11 cellular contexts compared by ENCODE assay signal in the genomic region with DNA sequence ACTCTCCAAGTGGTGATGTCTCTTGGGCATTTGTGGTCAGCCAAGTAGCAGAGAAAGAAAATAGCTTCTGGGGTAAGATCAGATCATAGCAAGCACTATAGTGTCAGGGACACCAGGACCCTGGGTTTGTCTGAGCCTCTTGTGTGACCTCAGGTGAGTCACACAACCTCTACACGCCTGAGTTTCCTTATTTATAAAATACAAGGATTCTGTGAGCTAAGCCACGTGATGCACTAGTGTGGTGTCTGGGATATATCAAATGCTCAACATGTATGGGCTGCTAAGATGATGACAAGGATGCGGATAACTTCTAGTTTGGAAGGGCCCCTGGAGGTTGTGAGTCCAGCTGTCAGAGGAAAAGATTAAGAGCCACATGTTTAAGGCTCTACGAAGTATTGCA. TPM values are rescaled to one million over a fixed set of nuclear protein-coding genes. Genes with fewer than 3 reads are reported as not detected.
DNase-seq lines count a peak whose midpoint lies in the region; TF ChIP-seq lines count a peak whose summit lies in the region.
"Had no signal": no experiment of that assay in that cellular context is flagged by ENCODE, and none has a peak within 500 bp of the region (broad histone marks: within the 10 kb centered on the region; RNA-seq: fewer than 3 reads in every experiment).

No MANE protein-coding gene starts in this region.

- H3K27me3 Mint-ChIP-seq in activated T-cell treated with anti-CD3 and anti-CD28 coated beads, Interleukin-2, amount 50 U/mL, for 24 hours, result no peaks in the 10 kb centered on the region
- H3K27me3 Mint-ChIP-seq: activated CD4-positive, alpha-beta T cell treated with anti-CD3 and anti-CD28 coated beads for 36 hours; activated naive CD8-positive, alpha-beta T cell treated with anti-CD3 and anti-CD28 coated beads for 36 hours had no signal

- H3K36me3 ChIP-seq in esophagus muscularis mucosa (peaks cover 0 to 27% (median 1%) of the 10 kb centered on the region in 4 donors), muscle layer of duodenum (ENCODE audit: control insufficient read depth in 1 of 2, insufficient read depth in 2 of 2, low read length in 2 of 2) (peaks cover 4 to 10% of the 10 kb centered on the region in 2 donors)

- H3K27me3 ChIP-seq in esophagus muscularis mucosa (no peaks in the 10 kb centered on the region), muscle layer of duodenum (ENCODE audit: low read depth, low read length) (no peaks in the 10 kb centered on the region)

- TF ChIP-seq POLR2A in NB4 (IDR thresholded peaks at IDR 0.05; ENCODE audit: extremely low read depth, insufficient read length), result no peak
- no peak for TF ChIP-seq POLR2A in esophagus muscularis mucosa (IDR thresholded peaks at IDR 0.05; ENCODE audit: low read depth)

- H3K4me1 Mint-ChIP-seq in activated T-cell treated with anti-CD3 and anti-CD28 coated beads, Interleukin-2, amount 50 U/mL, for 24 hours (ENCODE audit: low read depth), result peaks cover 5% of the 10 kb centered on the region

- intact Hi-C loops in esophagus muscularis mucosa (cut with DNase I), result no loop called here

- no peak overlapping the region for H3K4me3 Mint-ChIP-seq in activated T-cell treated with anti-CD3 and anti-CD28 coated beads, Interleukin-2, amount 50 U/mL, for 24 hours
- H3K4me3 Mint-ChIP-seq: activated CD4-positive, alpha-beta T cell treated with anti-CD3 and anti-CD28 coated beads for 36 hours; activated naive CD8-positive, alpha-beta T cell treated with anti-CD3 and anti-CD28 coated beads for 36 hours had no signal

- WGBS in esophagus muscularis mucosa, result 24% methylated on average over 4 of the region's 4 CpGs

- H3K27ac Mint-ChIP-seq in activated T-cell treated with anti-CD3 and anti-CD28 coated beads, Interleukin-2, amount 50 U/mL, for 24 hours, result no peak overlapping the region
- H3K27ac Mint-ChIP-seq: activated CD4-positive, alpha-beta T cell treated with anti-CD3 and anti-CD28 coated beads for 36 hours; activated naive CD8-positive, alpha-beta T cell treated with anti-CD3 and anti-CD28 coated beads for 36 hours had no signal

- peaks cover 7% of the 10 kb centered on the region for H3K36me3 Mint-ChIP-seq in activated T-cell treated with anti-CD3 and anti-CD28 coated beads, Interleukin-2, amount 50 U/mL, for 24 hours (ENCODE audit: low read depth)
- H3K36me3 Mint-ChIP-seq: activated naive CD8-positive, alpha-beta T cell treated with anti-CD3 and anti-CD28 coated beads for 36 hours had no signal

- H3K27ac ChIP-seq in esophagus muscularis mucosa (replicated peaks in 1 of 4) (peak overlapping the region; percentile 59 to 84 (median 74)), muscle layer of duodenum (ENCODE audit: low read length) (peak overlapping the region; percentile 86)

- TF ChIP-seq CTCF in NB4 (IDR thresholded peaks at IDR 0.05; ENCODE audit: low read depth, low read length) (no peak), esophagus muscularis mucosa (IDR thresholded peaks at IDR 0.05) (no peak)

- H3K4me3 ChIP-seq in NB4 (ENCODE audit: low read depth, low read length), result no peak overlapping the region
- H3K4me3 ChIP-seq in esophagus muscularis mucosa, result no peak overlapping the region
- H3K4me3 ChIP-seq in muscle layer of duodenum (ENCODE audit: low read depth in 1 of 2, low read length in 2 of 2), result no peak overlapping the region

- H3K4me1 ChIP-seq in esophagus muscularis mucosa (peaks cover 25 to 30% (median 27%) of the 10 kb centered on the region in 4 donors), muscle layer of duodenum (ENCODE audit: control insufficient read depth in 1 of 2, insufficient read depth in 2 of 2, low read length in 2 of 2) (peaks cover 3 to 10% of the 10 kb centered on the region in 2 donors)

- no peak for TF ChIP-seq EP300 in esophagus muscularis mucosa (IDR thresholded peaks at IDR 0.05)

- no peaks in the 10 kb centered on the region for H3K9me3 Mint-ChIP-seq in activated T-cell treated with anti-CD3 and anti-CD28 coated beads, Interleukin-2, amount 50 U/mL, for 24 hours
- H3K9me3 Mint-ChIP-seq: activated naive CD8-positive, alpha-beta T cell treated with anti-CD3 and anti-CD28 coated beads for 36 hours had no signal

- no peaks in the 10 kb centered on the region for H3K9me3 ChIP-seq in esophagus muscularis mucosa
- no peaks in the 10 kb centered on the region for H3K9me3 ChIP-seq in muscle layer of duodenum (ENCODE audit: control insufficient read depth in 1 of 2, low read length in 2 of 2)

- DNase-seq in A172 (ENCODE audit: low spot score) (peak; percentile 26), NB4 (ENCODE audit: low read depth) (peak; percentile 42), esophagus muscularis mucosa (ENCODE audit: extremely low spot score) (no peak), dedifferentiated amniotic fluid mesenchymal stem cell (ENCODE audit: extremely low spot score) (no peak), NCI-H526 treated with DMSO at 0.1 percent for 48 hours (lab: John Stamatoyannopoulos, UW) (no peak)
- DNase-seq in stimulated activated CD4-positive, alpha-beta T cell treated with anti-CD3 and anti-CD28 coated beads, Interleukin-15, amount 100 ng/mL, for 24 hours, result no peak
- DNase-seq in activated T-cell treated with anti-CD3 and anti-CD28 coated beads, Interleukin-2, amount 50 U/mL, for 24 hours, result no peak
- DNase-seq: activated CD4-positive, alpha-beta T cell treated with anti-CD3 and anti-CD28 coated beads for 36 hours; activated naive CD8-positive, alpha-beta T cell treated with anti-CD3 and anti-CD28 coated beads for 36 hours; NCI-H1694 had no signal

RNA-seq across cellular contexts. Expression of a gene that starts 24.5 kb away (rescaled TPM):
- 7.5 and 8.2 TPM in 2 replicates for total RNA-seq in A172 (2014; rRNA removed; shearing (Covaris generic))
- total RNA-seq in esophagus muscularis mucosa, result 10 to 100 TPM; 13.7 to 36.8 (median 16.4) TPM

RNA-seq across cellular contexts. Expression of a gene that starts 30.4 kb away (rescaled TPM):
- 0.89 TPM in 1 of 2 replicates, not detected in the other for total RNA-seq in A172 (2014; rRNA removed; shearing (Covaris generic))
- total RNA-seq in esophagus muscularis mucosa, result 10 to 100 TPM; 16.7 to 24.1 (median 20.9) TPM

RNA-seq across cellular contexts. Expression of a gene that starts 50.1 kb away (rescaled TPM):
- 139 and 162 TPM in 2 replicates for total RNA-seq in A172 (2014; rRNA removed; shearing (Covaris generic))
- 10 to 100 TPM; 59.8 to 75.7 (median 69.4) TPM for total RNA-seq in esophagus muscularis mucosa

Comparison
In these comparisons a context has a peak if more than half of its experiments do, and no peak if none do; other contexts are left out.
1. DNase-seq: peak in A172 (single experiment) and NB4 (single experiment); none in esophagus muscularis mucosa (single experiment), dedifferentiated amniotic fluid mesenchymal stem cell (single experiment), stimulated activated CD4-positive, alpha-beta T cell treated with anti-CD3 and anti-CD28 coated beads, Interleukin-15, amount 100 ng/mL, for 24 hours (single experiment), activated T-cell treated with anti-CD3 and anti-CD28 coated beads, Interleukin-2, amount 50 U/mL, for 24 hours (single experiment) and NCI-H526 treated with DMSO at 0.1 percent for 48 hours (single experiment).